Comparison of ENCODE assay signal across 8 cellular contexts in genomic region chr15:45117327-45118130, GRCh38. TPM values are rescaled to one million over a fixed set of nuclear protein-coding genes. Genes with fewer than 3 reads are reported as not detected.
A peak's percentile ranks its signal among the peaks of the same experiment; 100 is the strongest.
DNase-seq lines count a peak whose midpoint lies in the region; ATAC-seq and TF ChIP-seq lines count a peak whose summit lies in the region.

No MANE protein-coding gene starts in this region.

- no peak for TF ChIP-seq POLR2A in adrenal gland (IDR thresholded peaks at IDR 0.05)
- no peak for TF ChIP-seq POLR2A in ovary (IDR thresholded peaks at IDR 0.05)

- no peak overlapping the region for H3K27ac Mint-ChIP-seq in CD4-positive, CD25-positive, alpha-beta regulatory T cell
- peak overlapping the region in 3 of 5 experiments; percentile 58 to 74 (median 68) for H3K27ac Mint-ChIP-seq in brain
- H3K27ac Mint-ChIP-seq in nephron = no peak overlapping the region

- peak overlapping the region; percentile 28 to 89 (median 76) for H3K4me3 Mint-ChIP-seq in CD4-positive, CD25-positive, alpha-beta regulatory T cell
- H3K4me3 Mint-ChIP-seq in brain (peak overlapping the region; percentile 65 to 82 (median 80)), nephron (peak overlapping the region; percentile 57 to 70 (median 63))

- 39 to 50% (median 46%) methylated on average over 20 to 32 of the region's 32 CpGs for WGBS in adrenal gland, 4 donors
- WGBS in ovary, 3 donors = 37 to 47% (median 45%) methylated on average over 26 to 32 of the region's 32 CpGs

- intact Hi-C loops in adrenal gland (cut with DNase I) = loop anchor here in 1 of 2 donors (5.0 to 10.0 kb wide), 3 partner anchors 50 to 143 kb away; no protein-coding TSS in a partner anchor
- intact Hi-C loops in ovary (cut with DNase I) = no loop called here

- no peak overlapping the region for H3K27ac ChIP-seq in CD4-positive, CD25-positive, alpha-beta regulatory T cell (ENCODE audit: insufficient read depth, low read length, poor library complexity, severe bottlenecking)
- H3K27ac ChIP-seq in adrenal gland = no peak overlapping the region
- H3K27ac ChIP-seq in ovary = no peak overlapping the region

- peaks cover 35% of the 10 kb centered on the region for H3K4me1 ChIP-seq in CD4-positive, CD25-positive, alpha-beta regulatory T cell (ENCODE audit: control insufficient read depth, insufficient read depth, low read length, poor library complexity, severe bottlenecking)
- H3K4me1 ChIP-seq in adrenal gland (replicated peaks in 1 of 2) (peaks cover 6 to 17% of the 10 kb centered on the region in 2 donors), ovary (ENCODE audit: insufficient read depth) (peaks cover 2% of the 10 kb centered on the region)

- no peak for TF ChIP-seq CTCF in brain (conservative IDR thresholded peaks at IDR 0.05)
- no peak for TF ChIP-seq CTCF in nephron (IDR thresholded peaks at IDR 0.05; ENCODE audit: unreplicated experiment in 3 of 3)
- TF ChIP-seq CTCF in adrenal gland (IDR thresholded peaks at IDR 0.05) = no peak
- TF ChIP-seq CTCF in ovary (IDR thresholded peaks at IDR 0.05) = no peak

- H3K9me3 ChIP-seq in CD4-positive, CD25-positive, alpha-beta regulatory T cell (ENCODE audit: control insufficient read depth in 2 of 2, low read length in 2 of 2) = no peaks in the 10 kb centered on the region
- H3K9me3 ChIP-seq in adrenal gland (replicated peaks in 1 of 3) (no peaks in the 10 kb centered on the region), ovary (no peaks in the 10 kb centered on the region)

- H3K27me3 Mint-ChIP-seq in CD4-positive, CD25-positive, alpha-beta regulatory T cell = peaks cover 79% of the 10 kb centered on the region
- H3K27me3 Mint-ChIP-seq in brain (peaks cover 82% of the 10 kb centered on the region), nephron (ENCODE audit: low read depth) (peaks cover 77% of the 10 kb centered on the region)

- no peaks in the 10 kb centered on the region for H3K36me3 Mint-ChIP-seq in CD4-positive, CD25-positive, alpha-beta regulatory T cell
- no peaks in the 10 kb centered on the region for H3K36me3 Mint-ChIP-seq in brain
- no peaks in the 10 kb centered on the region for H3K36me3 Mint-ChIP-seq in nephron (ENCODE audit: low read depth)

- no peak for DNase-seq in CD4-positive, CD25-positive, alpha-beta regulatory T cell
- DNase-seq in NCI-H2081 treated with DMSO at 0.1 percent for 48 hours (lab: John Stamatoyannopoulos, UW) = no peak
- DNase-seq in adrenal gland = no peak
- DNase-seq in ovary = no peak
- DNase-seq in GOT3 (lab: John Stamatoyannopoulos, UW) = no peak

- ATAC-seq in CD4-positive, CD25-positive, alpha-beta regulatory T cell (ENCODE audit: low read depth in 2 of 2) = no peak
- ATAC-seq in HG02678 (IDR thresholded peaks at IDR 0.05; ENCODE audit: unreplicated experiment) = peak; percentile 8

- H3K27me3 ChIP-seq in CD4-positive, CD25-positive, alpha-beta regulatory T cell (ENCODE audit: control insufficient read depth, insufficient read depth, low read length) = peaks cover 14% of the 10 kb centered on the region
- peaks cover 52% of the 10 kb centered on the region for H3K27me3 ChIP-seq in adrenal gland
- no peaks in the 10 kb centered on the region for H3K27me3 ChIP-seq in ovary

- peaks cover 0 to 7% (median 0%) of the 10 kb centered on the region in 7 donors for H3K9me3 Mint-ChIP-seq in CD4-positive, CD25-positive, alpha-beta regulatory T cell
- peaks cover 0 to 3% (median 3%) of the 10 kb centered on the region in 5 experiments for H3K9me3 Mint-ChIP-seq in brain
- H3K9me3 Mint-ChIP-seq in nephron = no peaks in the 10 kb centered on the region

- no peak for TF ChIP-seq EP300 in ovary (IDR thresholded peaks at IDR 0.05)

- no peak overlapping the region for H3K4me3 ChIP-seq in CD4-positive, CD25-positive, alpha-beta regulatory T cell (ENCODE audit: low read depth, low read length)
- no peak overlapping the region for H3K4me3 ChIP-seq in adrenal gland
- no peak overlapping the region for H3K4me3 ChIP-seq in ovary

- H3K4me1 Mint-ChIP-seq in CD4-positive, CD25-positive, alpha-beta regulatory T cell = peaks cover 0 to 44% (median 15%) of the 10 kb centered on the region in 4 donors
- H3K4me1 Mint-ChIP-seq in brain = peaks cover 33% of the 10 kb centered on the region
- peaks cover 5% of the 10 kb centered on the region for H3K4me1 Mint-ChIP-seq in nephron

- H3K36me3 ChIP-seq in CD4-positive, CD25-positive, alpha-beta regulatory T cell (ENCODE audit: control insufficient read depth, insufficient read depth, low read length) = no peaks in the 10 kb centered on the region
- H3K36me3 ChIP-seq in adrenal gland (replicated peaks in 1 of 2) (no peaks in the 10 kb centered on the region), ovary (no peaks in the 10 kb centered on the region)

RNA-seq across cellular contexts. Expression of gene DUOXA2, which starts 3.4 kb away (rescaled TPM):
- not detected for total RNA-seq in CD4-positive, CD25-positive, alpha-beta regulatory T cell
- not detected for polyA plus RNA-seq in CD4-positive, CD25-positive, alpha-beta regulatory T cell
- not detected for polyA plus RNA-seq in brain (ENCODE audit: insufficient read depth, low read depth, low replicate concordance)
- total RNA-seq in adrenal gland = 1 to 10 TPM in 3 of 8 donors, under 1 TPM in 1, not detected in 4; 0.87 to 4.1 (median 1.4) TPM
- polyA plus RNA-seq in adrenal gland = under 1 TPM; 0.11 to 0.84 (median 0.48) TPM
- under 1 TPM in 1 of 7 donors, not detected in 6; 0.18 TPM for total RNA-seq in ovary
- polyA plus RNA-seq in ovary = under 1 TPM in 1 of 2 donors, not detected in 1; 0.17 TPM

RNA-seq across cellular contexts. Expression of gene DUOX2, which starts 3.6 kb away (rescaled TPM):
- not detected for total RNA-seq in CD4-positive, CD25-positive, alpha-beta regulatory T cell
- polyA plus RNA-seq in CD4-positive, CD25-positive, alpha-beta regulatory T cell = not detected
- 0.08 TPM for polyA plus RNA-seq in brain (ENCODE audit: insufficient read depth, low read depth, low replicate concordance)
- total RNA-seq in adrenal gland = 10 to 100 TPM in 1 of 8 donors, 1 to 10 TPM in 4, under 1 TPM in 3; 0.28 to 18.5 (median 1.8) TPM
- 1 to 10 TPM; 1.1 to 1.7 (median 1.3) TPM for polyA plus RNA-seq in adrenal gland
- 1 to 10 TPM in 1 of 7 donors, under 1 TPM in 6; 0.05 to 1.1 (median 0.63) TPM for total RNA-seq in ovary
- 1 to 10 TPM in 1 of 2 donors, under 1 TPM in 1; 0.30 to 1.6 TPM for polyA plus RNA-seq in ovary

RNA-seq across cellular contexts. Expression of gene DUOXA1, which starts 12.2 kb away (rescaled TPM):
- total RNA-seq in CD4-positive, CD25-positive, alpha-beta regulatory T cell = not detected
- polyA plus RNA-seq in CD4-positive, CD25-positive, alpha-beta regulatory T cell = not detected
- 1.5 TPM for polyA plus RNA-seq in brain (ENCODE audit: insufficient read depth, low read depth, low replicate concordance)
- 10 to 100 TPM in 2 of 8 donors, 1 to 10 TPM in 6; 1.9 to 21.3 (median 6.1) TPM for total RNA-seq in adrenal gland
- polyA plus RNA-seq in adrenal gland = 1 to 10 TPM in 2 of 3 donors, under 1 TPM in 1; 0.81 to 5.1 (median 2.9) TPM
- 1 to 10 TPM in 4 of 7 donors, under 1 TPM in 3; 0.30 to 4.1 (median 1.2) TPM for total RNA-seq in ovary
- polyA plus RNA-seq in ovary = under 1 TPM; 0.51 to 0.77 TPM

RNA-seq across cellular contexts. Expression of gene DUOX1, which starts 12.3 kb away (rescaled TPM):
- not detected for total RNA-seq in CD4-positive, CD25-positive, alpha-beta regulatory T cell
- 1 to 10 TPM in 3 of 4 donors, under 1 TPM in 1; 0.72 to 1.6 (median 1.2) TPM for polyA plus RNA-seq in CD4-positive, CD25-positive, alpha-beta regulatory T cell
- polyA plus RNA-seq in brain (ENCODE audit: insufficient read depth, low read depth, low replicate concordance) (1.3 TPM), adrenal gland (10 to 100 TPM in 2 of 3 donors, 1 to 10 TPM in 1; 2.5 to 23.7 (median 14.2) TPM), ovary (under 1 TPM; 0.47 to 0.87 TPM)
- total RNA-seq in adrenal gland (10 to 100 TPM in 7 of 8 donors, 1 to 10 TPM in 1; 8.2 to 98.8 (median 24.2) TPM), ovary (1 to 10 TPM in 5 of 7 donors, under 1 TPM in 2; 0.23 to 9.2 (median 2.2) TPM)

Comparison
In these comparisons a context has a peak if more than half of its experiments do, and no peak if none do; other contexts are left out.
1. H3K27ac Mint-ChIP-seq: peak in brain (3 of 5); none in CD4-positive, CD25-positive, alpha-beta regulatory T cell (0 of 3) and nephron (0 of 3).
2. Peak in every context shown above with its lines, with median percentiles within 50 percentile points of each other: H3K4me3 Mint-ChIP-seq.